ENCODE assay signal across 22 cellular contexts in genomic region chr2:165450141-165450540, GRCh38. TPM values are rescaled to one million over a fixed set of nuclear protein-coding genes. Genes with fewer than 3 reads are reported as not detected.
DNase-seq lines count a peak whose midpoint lies in the region; ATAC-seq, FAIRE-seq and TF ChIP-seq lines count a peak whose summit lies in the region.
"Had no signal": no experiment of that assay in that cellular context is flagged by ENCODE, and none has a peak within 500 bp of the region (broad histone marks: within the 10 kb centered on the region; RNA-seq: fewer than 3 reads in every experiment).

No MANE protein-coding gene starts in this region.

- DNase-seq in left ventricle myocardium inferior (no peak), right cardiac atrium (no peak), NCI-H446 (lab: John Stamatoyannopoulos, UW) (peak; percentile 28 to 50), endothelial cell of umbilical vein (ENCODE audit: low read depth, low spot score) (peak; percentile 31), NCI-H82 treated with DMSO at 0.1 percent for 48 hours (lab: John Stamatoyannopoulos, UW; ENCODE audit: unreplicated experiment) (no peak), testis (no peak), ureter (ENCODE audit: low spot score) (no peak)
- DNase-seq: activated CD4-positive, alpha-beta memory T cell treated with anti-CD3 and anti-CD28 coated beads, Interleukin-2, amount 10 ng/mL, durations not matched to agents 7 days and 5 days; activated naive CD4-positive, alpha-beta T cell treated with Interleukin-2 at 50 U/mL for 16 hours; amygdala; CD4-positive, CD25-positive, alpha-beta regulatory T cell; central memory CD4-positive, alpha-beta T cell; DMS79; effector CD8-positive, alpha-beta T cell; esophagus squamous epithelium; left ventricle myocardium superior; mucosa of descending colon; NCI-H226; Right ventricle myocardium superior; stimulated activated CD4-positive, alpha-beta T cell treated with anti-CD3 and anti-CD28 coated beads, Interleukin-12 subunit alpha, Interleukin-12 subunit beta, amount 100 ng/mL, for 4 hours had no signal

- H2AFZ ChIP-seq in endothelial cell of umbilical vein (ENCODE audit: low read depth, low read length), result no peak overlapping the region

- H4K20me1 ChIP-seq in endothelial cell of umbilical vein (replicated peaks; ENCODE audit: control insufficient read depth, extremely low read depth, insufficient read depth, low read length), result no peaks in the 10 kb centered on the region

- no peaks in the 10 kb centered on the region for H3K4me1 ChIP-seq in left ventricle myocardium inferior
- H3K4me1 ChIP-seq in right cardiac atrium (ENCODE audit: control insufficient read depth, insufficient read depth, low read length), result no peaks in the 10 kb centered on the region
- no peaks in the 10 kb centered on the region for H3K4me1 ChIP-seq in endothelial cell of umbilical vein (ENCODE audit: control insufficient read depth, extremely low read depth, insufficient read depth, low read length)
- H3K4me1 ChIP-seq in testis, result no peaks in the 10 kb centered on the region
- H3K4me1 ChIP-seq: esophagus squamous epithelium had no signal

- no peak overlapping the region for H3K4me2 ChIP-seq in endothelial cell of umbilical vein (ENCODE audit: insufficient read depth, low read length)

- dilution Hi-C loops in endothelial cell of umbilical vein (cut with MboI; ENCODE audit: extremely low pct_ligation_motif_present, low sequenced_read_pairs), result no loop called here

- ATAC-seq in right cardiac atrium (no peak), GM19351 (IDR thresholded peaks at IDR 0.05; ENCODE audit: unreplicated experiment) (no peak)
- ATAC-seq: left ventricle myocardium superior, mucosa of descending colon had no signal

- no peak overlapping the region for H3K4me3 ChIP-seq in left ventricle myocardium inferior
- no peak overlapping the region for H3K4me3 ChIP-seq in right cardiac atrium (ENCODE audit: low read length)
- H3K4me3 ChIP-seq in endothelial cell of umbilical vein (replicated peaks in 1 of 3; ENCODE audit: insufficient read depth in 1 of 3, low read depth in 1 of 3, low read length in 3 of 3), result no peak overlapping the region
- no peak overlapping the region for H3K4me3 ChIP-seq in testis
- H3K4me3 ChIP-seq: esophagus squamous epithelium, mucosa of descending colon had no signal

- H3K9me1 ChIP-seq in endothelial cell of umbilical vein (replicated peaks; ENCODE audit: control insufficient read depth, extremely low read depth, insufficient read depth, low read length), result no peaks in the 10 kb centered on the region

- no peak overlapping the region for H3K27ac ChIP-seq in left ventricle myocardium inferior (replicated peaks)
- H3K27ac ChIP-seq in right cardiac atrium (ENCODE audit: low read length), result no peak overlapping the region
- H3K27ac ChIP-seq in endothelial cell of umbilical vein (ENCODE audit: insufficient read depth, low read depth, low read length), result no peak overlapping the region
- H3K27ac ChIP-seq in testis, result no peak overlapping the region
- H3K27ac ChIP-seq: esophagus squamous epithelium had no signal

- no peaks in the 10 kb centered on the region for H3K79me2 ChIP-seq in endothelial cell of umbilical vein (ENCODE audit: control insufficient read depth, insufficient read depth, low read length)

- H3K9ac ChIP-seq in endothelial cell of umbilical vein (replicated peaks; ENCODE audit: extremely low read depth, insufficient read depth, low read length), result no peak overlapping the region

- no TSS peak for BruUV-seq in endothelial cell of umbilical vein (replicated peaks; lab: Mats Ljungman, UMichigan)

- WGBS in right cardiac atrium, result 28% methylated on average over 1 of the region's 1 CpG
- WGBS in testis, 2 donors, result 72 to 79% methylated on average over 1 of the region's 1 CpG

- POLR2A ChIA-PET in endothelial cell of umbilical vein (lab: Charles Lee), result no interaction called here

- H3K36me3 ChIP-seq in left ventricle myocardium inferior (no peaks in the 10 kb centered on the region), endothelial cell of umbilical vein (ENCODE audit: control insufficient read depth in 2 of 2, extremely low read depth in 1 of 2, insufficient read depth in 2 of 2, low read length in 2 of 2) (no peaks in the 10 kb centered on the region), testis (ENCODE audit: low read depth, missing control alignments) (no peaks in the 10 kb centered on the region)
- H3K36me3 ChIP-seq: esophagus squamous epithelium had no signal

- CTCF ChIA-PET in endothelial cell of umbilical vein (lab: Charles Lee), result interaction anchor here (0.8 to 1.8 kb wide), 5 partner anchors 13 to 424 kb away, joined by 3 to 4 read pairs (median 3); no protein-coding TSS in a partner anchor

- H3K27me3 ChIP-seq in left ventricle myocardium inferior (ENCODE audit: low read depth), result no peaks in the 10 kb centered on the region
- no peaks in the 10 kb centered on the region for H3K27me3 ChIP-seq in right cardiac atrium (ENCODE audit: control insufficient read depth, insufficient read depth)
- H3K27me3 ChIP-seq in endothelial cell of umbilical vein (ENCODE audit: control insufficient read depth in 2 of 2, insufficient read depth in 2 of 2, low read length in 2 of 2), result peaks cover 0 to 2% of the 10 kb centered on the region in 2 experiments
- no peaks in the 10 kb centered on the region for H3K27me3 ChIP-seq in testis
- H3K27me3 ChIP-seq: esophagus squamous epithelium had no signal

- FAIRE-seq in endothelial cell of umbilical vein (lab: Jason Lieb, UNC), result no peak

- TF ChIP-seq POLR2A in endothelial cell of umbilical vein (IDR thresholded peaks at IDR 0.05; ENCODE audit: low read depth, low read length) (no peak), testis (IDR thresholded peaks at IDR 0.05) (no peak)

- TF ChIP-seq CTCF in left ventricle myocardium inferior (IDR thresholded peaks at IDR 0.05; ENCODE audit: borderline replicate concordance) (peak; percentile 22), endothelial cell of umbilical vein (IDR thresholded peaks at IDR 0.05; ENCODE audit: extremely low read depth in 1 of 2, insufficient read depth in 1 of 2, low read depth in 1 of 2, low read length in 2 of 2) (no peak), testis (IDR thresholded peaks at IDR 0.05) (no peak)

- intact Hi-C loops in left ventricle myocardium inferior (cut with micrococcal nuclease), result no loop called here
- intact Hi-C loops in right cardiac atrium (cut with DNase I), result no loop called here
- intact Hi-C loops in endothelial cell of umbilical vein (cut with micrococcal nuclease), result no loop called here
- intact Hi-C loops in testis (cut with DNase I; ENCODE audit: low total_unique reads), result no loop called here

- H3K9me3 ChIP-seq in left ventricle myocardium inferior (replicated peaks) (no peaks in the 10 kb centered on the region), right cardiac atrium (ENCODE audit: control insufficient read depth, low read length) (no peaks in the 10 kb centered on the region), endothelial cell of umbilical vein (replicated peaks; ENCODE audit: control insufficient read depth, insufficient read depth, low read length) (no peaks in the 10 kb centered on the region), testis (no peaks in the 10 kb centered on the region)
- H3K9me3 ChIP-seq: esophagus squamous epithelium, mucosa of descending colon had no signal

TF ChIP-seq in endothelial cell of umbilical vein, 7 proteins besides CTCF, POLR2A, EP300 and RAD21:
- TF ChIP-seq MYC (IDR thresholded peaks at IDR 0.05; ENCODE audit: low read depth, low read length), result no peak
- TF ChIP-seq EZH2 (IDR thresholded peaks at IDR 0.05; ENCODE audit: borderline replicate concordance, low read depth, low read length, severe bottlenecking), result no peak
- no peak for TF ChIP-seq GATA2 (IDR thresholded peaks at IDR 0.05; ENCODE audit: insufficient read depth, insufficient read length, low read depth, low read length)
- TF ChIP-seq FOS (IDR thresholded peaks at IDR 0.05; ENCODE audit: borderline replicate concordance, insufficient read depth, low read length), result no peak
- TF ChIP-seq MAX (IDR thresholded peaks at IDR 0.05; ENCODE audit: insufficient read depth, insufficient read length), result no peak
- TF ChIP-seq JUN (IDR thresholded peaks at IDR 0.05; ENCODE audit: borderline replicate concordance, insufficient read depth, insufficient read length, low read depth), result no peak
- no peak for TF ChIP-seq POLR2AphosphoS5 (IDR thresholded peaks at IDR 0.05; ENCODE audit: insufficient read depth, low read depth, low read length)

RNA-seq across cellular contexts. Expression of gene CSRNP3, which starts 19.4 kb away (rescaled TPM):
- 4.0 TPM for total RNA-seq in left ventricle myocardium inferior
- 1 to 10 TPM; 2.8 to 9.6 (median 6.8) TPM for total RNA-seq in right cardiac atrium
- 1.6 TPM for polyA plus RNA-seq in right cardiac atrium
- total RNA-seq in endothelial cell of umbilical vein, result not detected in 2 replicates
- not detected in 2 replicates for polyA plus RNA-seq in endothelial cell of umbilical vein
- polyA plus RNA-seq in endothelial cell of umbilical vein (2011; cell fraction: cytosol; rRNA removed), result not detected in 2 replicates
- polyA plus RNA-seq in endothelial cell of umbilical vein (2011; cell fraction: nucleus; rRNA removed), result 0.01 and 0.03 TPM in 2 replicates
- polyA plus RNA-seq in endothelial cell of umbilical vein (2012), result 0.01 TPM in 1 of 2 replicates, not detected in the other
- polyA minus RNA-seq in endothelial cell of umbilical vein, result 0.05 and 0.11 TPM in 2 replicates
- polyA minus RNA-seq in endothelial cell of umbilical vein (2011; cell fraction: cytosol; rRNA and poly(A)+ RNA removed), result not detected
- polyA minus RNA-seq in endothelial cell of umbilical vein (2011; cell fraction: nucleus; rRNA and poly(A)+ RNA removed), result 0.14 and 0.38 TPM in 2 replicates
- total RNA-seq in testis, result 1 to 10 TPM; 5.3 to 6.1 TPM
- 3.0 TPM for polyA plus RNA-seq in testis (ENCODE audit: insufficient read depth, low read depth, low replicate concordance)
- 6.4 TPM for total RNA-seq in ureter
- total RNA-seq: activated CD4-positive, alpha-beta memory T cell treated with anti-CD3 and anti-CD28 coated beads, Interleukin-2, amount 10 ng/mL, durations not matched to agents 7 days and 5 days; CD4-positive, CD25-positive, alpha-beta regulatory T cell; T-helper 1 cell treated with Interleukin-12 subunit alpha and Interleukin-12 subunit beta and Interleukin-4 antibody, amounts not matched to agents 30 ng/mL and 1 ng/mL, for 36 hours had no signal
- polyA plus RNA-seq: CD4-positive, CD25-positive, alpha-beta regulatory T cell had no signal

Comparison
In these comparisons a context has a peak if more than half of its experiments do, and no peak if none do; other contexts are left out.
1. DNase-seq: peak in NCI-H446 (2 of 2) and endothelial cell of umbilical vein (single experiment); none in left ventricle myocardium inferior (single experiment), right cardiac atrium (0 of 3), NCI-H82 treated with DMSO at 0.1 percent for 48 hours (single experiment), testis (single experiment) and ureter (single experiment).